In genomic region chr1:109890115-109890953, GRCh38 we compare ENCODE assay signal across 12 cellular contexts. TPM values are rescaled to one million over a fixed set of nuclear protein-coding genes. Genes with fewer than 3 reads are reported as not detected.
A peak's percentile ranks its signal among the peaks of the same experiment; 100 is the strongest.
DNase-seq lines count a peak whose midpoint lies in the region; ATAC-seq lines count a peak whose summit lies in the region.
"Had no signal": no experiment of that assay in that cellular context is flagged by ENCODE, and none has a peak within 500 bp of the region (broad histone marks: within the 10 kb centered on the region; RNA-seq: fewer than 3 reads in every experiment).

No MANE protein-coding gene starts in this region.

- ATAC-seq in HG02852 (IDR thresholded peaks at IDR 0.05; ENCODE audit: unreplicated experiment) = peak; percentile 54
- no peak for ATAC-seq in GM19328 (IDR thresholded peaks at IDR 0.05; ENCODE audit: unreplicated experiment)
- no peak for ATAC-seq in GM21526 (IDR thresholded peaks at IDR 0.05; ENCODE audit: low FRiP score, unreplicated experiment)
- ATAC-seq: mucosa of descending colon had no signal

- DNase-seq in CD1c-positive myeloid dendritic cell (ENCODE audit: extremely low spot score) (peak; percentile 96), SK-N-DZ (ENCODE audit: low spot score) (no peak), HuH-7.5 (ENCODE audit: low spot score) (no peak)
- peak; percentile 47 for DNase-seq in activated naive CD4-positive, alpha-beta T cell treated with anti-CD3 and anti-CD28 coated beads, Interleukin-2, amount 50 U/mL, for 16 hours
- peak; percentile 64 for DNase-seq in stimulated activated CD4-positive, alpha-beta T cell treated with anti-CD3 and anti-CD28 coated beads, Interleukin-15, amount 100 ng/mL, for 48 hours (ENCODE audit: low read depth in 2 of 2)
- DNase-seq: C1 segment of cervical spinal cord, mucosa of descending colon, SW 1271, uterus had no signal

RNA-seq across cellular contexts. Expression of gene CSF1, which starts 20.3 kb away (rescaled TPM):
- polyA plus RNA-seq in SK-N-DZ (2014; cell fraction: cytosol; rRNA removed) = 1.3 and 1.4 TPM in 2 replicates
- polyA plus RNA-seq in SK-N-DZ (2014; cell fraction: nucleus; rRNA removed) = 0.47 and 0.89 TPM in 2 replicates

Comparison
In these comparisons a context has a peak if more than half of its experiments do, and no peak if none do; other contexts are left out.
1. DNase-seq: peak in CD1c-positive myeloid dendritic cell (single experiment), activated naive CD4-positive, alpha-beta T cell treated with anti-CD3 and anti-CD28 coated beads, Interleukin-2, amount 50 U/mL, for 16 hours (single experiment) and stimulated activated CD4-positive, alpha-beta T cell treated with anti-CD3 and anti-CD28 coated beads, Interleukin-15, amount 100 ng/mL, for 48 hours (2 of 2); none in SK-N-DZ (single experiment) and HuH-7.5 (single experiment).